ENCODE assay signal across 8 cellular contexts in genomic region chr7:2631924-2632716, GRCh38. TPM values are rescaled to one million over a fixed set of nuclear protein-coding genes. Genes with fewer than 3 reads are reported as not detected.
A peak's percentile ranks its signal among the peaks of the same experiment; 100 is the strongest.
DNase-seq lines count a peak whose midpoint lies in the region; ATAC-seq and TF ChIP-seq lines count a peak whose summit lies in the region.

TSS of gene TTYH3 (plus strand) at chr7:2631986. CDS start at chr7:2632156, 170 bp downstream.

- peak within 1 kb of the TSS; percentile 90 for H3K4me3 Mint-ChIP-seq in T-helper 2 cell treated with Interferon-gamma antibody and Interleukin-4, amounts not matched to agents 5 μg/mL and 100 μg/mL, for 36 hours
- peak within 1 kb of the TSS; percentile 94 for H3K4me3 Mint-ChIP-seq in osteocyte (ENCODE audit: unreplicated experiment)

- POLR2A ChIA-PET in activated CD8-positive, alpha-beta memory T cell treated with anti-CD3 and anti-CD28 coated beads for 36 hours (lab: Charles Lee) = interaction anchor here (1.4 kb wide), 1 partner anchor 13 kb away, joined by 3 read pairs; no protein-coding TSS in a partner anchor

- peak within 1 kb of the TSS; percentile 83 for H3K4me3 ChIP-seq in fibroblast of the aortic adventitia (ENCODE audit: low read depth, low read length)

- H3K27ac Mint-ChIP-seq in T-helper 2 cell treated with Interferon-gamma antibody and Interleukin-4, amounts not matched to agents 5 μg/mL and 100 μg/mL, for 36 hours = peak within 1 kb of the TSS; percentile 88
- H3K27ac Mint-ChIP-seq in osteocyte (ENCODE audit: unreplicated experiment) = peak within 1 kb of the TSS; percentile 97

- ATAC-seq in HG03064 (IDR thresholded peaks at IDR 0.05; ENCODE audit: low read depth, unreplicated experiment) = peak; percentile 33
- no peak for ATAC-seq in HG02588 (IDR thresholded peaks at IDR 0.05; ENCODE audit: unreplicated experiment)

- H3K36me3 Mint-ChIP-seq in T-helper 2 cell treated with Interferon-gamma antibody and Interleukin-4, amounts not matched to agents 5 μg/mL and 100 μg/mL, for 36 hours (ENCODE audit: low read depth) = no peaks in the 10 kb centered on the region
- H3K36me3 Mint-ChIP-seq in osteocyte (ENCODE audit: unreplicated experiment) = peaks cover 2% of the 10 kb centered on the region

- no peak for DNase-seq in activated CD8-positive, alpha-beta memory T cell treated with anti-CD3 and anti-CD28 coated beads, Interleukin-2, amount 50 U/mL, for 4 hours
- DNase-seq in T-helper 2 cell treated with Interferon-gamma antibody and Interleukin-4, amounts not matched to agents 5 μg/mL and 100 μg/mL, for 36 hours (ENCODE audit: low spot score) = no peak
- DNase-seq in fibroblast of the aortic adventitia (ENCODE audit: low read depth) (no peak), osteocyte (ENCODE audit: extremely low spot score, unreplicated experiment) (no peak), kidney tubule cell (ENCODE audit: low spot score) (no peak)

- CTCF ChIA-PET in activated CD8-positive, alpha-beta memory T cell treated with anti-CD3 and anti-CD28 coated beads for 36 hours (lab: Charles Lee) = interaction anchor here (1.4 to 2.7 kb wide), 3 partner anchors 39 to 87 kb away, joined by 5 to 7 read pairs (median 7); no protein-coding TSS in a partner anchor

- H3K4me1 Mint-ChIP-seq in T-helper 2 cell treated with Interferon-gamma antibody and Interleukin-4, amounts not matched to agents 5 μg/mL and 100 μg/mL, for 36 hours (ENCODE audit: low read depth) = peaks cover 16% of the 10 kb centered on the region
- H3K4me1 Mint-ChIP-seq in osteocyte (ENCODE audit: unreplicated experiment) = peaks cover 51% of the 10 kb centered on the region

- peaks cover 3% of the 10 kb centered on the region for H3K27me3 Mint-ChIP-seq in T-helper 2 cell treated with Interferon-gamma antibody and Interleukin-4, amounts not matched to agents 5 μg/mL and 100 μg/mL, for 36 hours (ENCODE audit: low read depth)
- no peaks in the 10 kb centered on the region for H3K27me3 Mint-ChIP-seq in osteocyte (ENCODE audit: unreplicated experiment)

- TF ChIP-seq CTCF in fibroblast of the aortic adventitia (IDR thresholded peaks at IDR 0.05; ENCODE audit: insufficient read depth, low read length) = no peak
- no peak for TF ChIP-seq CTCF in osteocyte (IDR thresholded peaks at IDR 0.05)

- H3K9me3 Mint-ChIP-seq in T-helper 2 cell treated with Interferon-gamma antibody and Interleukin-4, amounts not matched to agents 5 μg/mL and 100 μg/mL, for 36 hours = no peaks in the 10 kb centered on the region
- no peaks in the 10 kb centered on the region for H3K9me3 Mint-ChIP-seq in osteocyte (ENCODE audit: unreplicated experiment)

RNA-seq across cellular contexts. Expression of gene TTYH3, which starts in this region (rescaled TPM):
- 10 to 100 TPM; 22.9 to 24.3 TPM for total RNA-seq in activated CD8-positive, alpha-beta memory T cell treated with anti-CD3 and anti-CD28 coated beads for 36 hours
- total RNA-seq in fibroblast of the aortic adventitia (ENCODE audit: low replicate concordance) = 9.2 and 27.9 TPM in 2 replicates
- total RNA-seq in osteocyte = 371 and 376 TPM in 2 replicates

Comparison
In these comparisons a context has a peak if more than half of its experiments do, and no peak if none do; other contexts are left out.
1. RNA of gene TTYH3 (total RNA-seq): 371 to 376 TPM in osteocyte; 9.2 to 27.9 TPM in fibroblast of the aortic adventitia and 22.9 to 24.3 TPM in activated CD8-positive, alpha-beta memory T cell treated with anti-CD3 and anti-CD28 coated beads for 36 hours; every median in the first group is over 10 times any median in the second.